16 cellular contexts compared by ENCODE assay signal in genomic region chr1:228099331-228099732, GRCh38. TPM values are rescaled to one million over a fixed set of nuclear protein-coding genes. Genes with fewer than 3 reads are reported as not detected.
DNase-seq lines count a peak whose midpoint lies in the region; ATAC-seq and TF ChIP-seq lines count a peak whose summit lies in the region.
"Had no signal": no experiment of that assay in that cellular context is flagged by ENCODE, and none has a peak within 500 bp of the region (broad histone marks: within the 10 kb centered on the region; RNA-seq: fewer than 3 reads in every experiment).

No MANE protein-coding gene starts in this region.

- peaks cover 8 to 32% (median 25%) of the 10 kb centered on the region in 3 donors for H3K27me3 Mint-ChIP-seq in immature natural killer cell (ENCODE audit: low read depth in 3 of 3)
- no peaks in the 10 kb centered on the region for H3K27me3 Mint-ChIP-seq in stimulated activated naive CD8-positive, alpha-beta T cell treated with anti-CD3 and anti-CD28 coated beads, Interleukin-15, Interleukin-2, amounts not matched to agents 100 ng/mL and 50 ng/mL, for 24 hours
- H3K27me3 Mint-ChIP-seq: activated naive CD8-positive, alpha-beta T cell had no signal

- no peak for ATAC-seq in Right ventricle myocardium superior (ENCODE audit: poor library complexity)

- peak overlapping the region in 5 of 6 donors; percentile 14 to 62 (median 45) for H3K27ac Mint-ChIP-seq in immature natural killer cell
- peak overlapping the region; percentile 58 for H3K27ac Mint-ChIP-seq in stimulated activated naive CD8-positive, alpha-beta T cell treated with anti-CD3 and anti-CD28 coated beads, Interleukin-15, Interleukin-2, amounts not matched to agents 100 ng/mL and 50 ng/mL, for 24 hours
- H3K27ac Mint-ChIP-seq: activated naive CD8-positive, alpha-beta T cell had no signal

- no peak overlapping the region for H3K4me3 Mint-ChIP-seq in immature natural killer cell
- H3K4me3 Mint-ChIP-seq in stimulated activated naive CD8-positive, alpha-beta T cell treated with anti-CD3 and anti-CD28 coated beads, Interleukin-15, Interleukin-2, amounts not matched to agents 100 ng/mL and 50 ng/mL, for 24 hours, result no peak overlapping the region
- H3K4me3 Mint-ChIP-seq: activated naive CD8-positive, alpha-beta T cell had no signal

- peaks cover 0 to 5% (median 3%) of the 10 kb centered on the region in 6 donors for H3K9me3 Mint-ChIP-seq in immature natural killer cell
- peaks cover 8% of the 10 kb centered on the region for H3K9me3 Mint-ChIP-seq in stimulated activated naive CD8-positive, alpha-beta T cell treated with anti-CD3 and anti-CD28 coated beads, Interleukin-15, Interleukin-2, amounts not matched to agents 100 ng/mL and 50 ng/mL, for 24 hours

- peak; percentile 31 for DNase-seq in Right ventricle myocardium superior
- DNase-seq in cardiac septum (ENCODE audit: low spot score), result no peak
- DNase-seq in immature natural killer cell, result no peak
- no peak for DNase-seq in NCI-H446 treated with DMSO at 0.1 percent for 48 hours (lab: John Stamatoyannopoulos, UW)
- no peak for DNase-seq in T-helper 1 cell
- no peak for DNase-seq in NCI-H510A treated with DMSO at 0.1 percent for 48 hours (lab: John Stamatoyannopoulos, UW)
- DNase-seq: activated CD4-positive, alpha-beta T cell treated with anti-CD3 and anti-CD28 coated beads, Interleukin-2, amount 50 U/mL, for 1 hour; foreskin melanocyte; mammary epithelial cell; NCI-H1105; SHP77 treated with DMSO at 0.1 percent for 48 hours; stimulated activated CD4-positive, alpha-beta T cell treated with anti-CD3 and anti-CD28 coated beads, Interleukin-4, amount 100 ng/mL, for 4 hours; T-helper 9 cell had no signal

- H3K4me1 Mint-ChIP-seq in immature natural killer cell, result peaks cover 45 to 63% of the 10 kb centered on the region in 2 donors
- H3K4me1 Mint-ChIP-seq in stimulated activated naive CD8-positive, alpha-beta T cell treated with anti-CD3 and anti-CD28 coated beads, Interleukin-15, Interleukin-2, amounts not matched to agents 100 ng/mL and 50 ng/mL, for 24 hours (ENCODE audit: low read depth), result peaks cover 38% of the 10 kb centered on the region

- intact Hi-C loops in Right ventricle myocardium superior (cut with DNase I), result no loop called here
- intact Hi-C loops in cardiac septum (cut with DNase I), result no loop called here

- peaks cover 18 to 31% (median 19%) of the 10 kb centered on the region in 3 donors for H3K36me3 Mint-ChIP-seq in immature natural killer cell
- peaks cover 45% of the 10 kb centered on the region for H3K36me3 Mint-ChIP-seq in stimulated activated naive CD8-positive, alpha-beta T cell treated with anti-CD3 and anti-CD28 coated beads, Interleukin-15, Interleukin-2, amounts not matched to agents 100 ng/mL and 50 ng/mL, for 24 hours (ENCODE audit: low read depth)

TF ChIP-seq in PFSK-1, 5 proteins besides CTCF, POLR2A, EP300 and RAD21:
- TF ChIP-seq POLR2AphosphoS5 (IDR thresholded peaks at IDR 0.05; ENCODE audit: low read depth, low read length), result peak; percentile 50; the same call in 1 of the 2 replicates
- TF ChIP-seq SIN3A (IDR thresholded peaks at IDR 0.05; ENCODE audit: borderline replicate concordance, insufficient read depth, low read length), result no peak

RNA-seq across cellular contexts. Expression of gene C1orf35, which starts 3.8 kb away (rescaled TPM):
- 7.3 TPM for total RNA-seq in Right ventricle myocardium superior
- 8.9 TPM for total RNA-seq in cardiac septum
- 36.5 TPM for polyA plus RNA-seq in PFSK-1 (2012; ENCODE audit: insufficient read length, low read depth)
- 10 to 100 TPM in 2 of 3 donors, 1 to 10 TPM in 1; 1.8 to 21.7 (median 16.6) TPM for polyA plus RNA-seq in immature natural killer cell

RNA-seq across cellular contexts. Expression of gene MRPL55, which starts 9.8 kb away (rescaled TPM):
- total RNA-seq in Right ventricle myocardium superior (65.6 TPM), cardiac septum (39.7 TPM)
- 188 TPM for polyA plus RNA-seq in PFSK-1 (2012; ENCODE audit: insufficient read length, low read depth)
- polyA plus RNA-seq in immature natural killer cell, result 100 to 1,000 TPM; 125 to 230 (median 129) TPM

RNA-seq across cellular contexts. Expression of gene ARF1, which starts 16.8 kb away (rescaled TPM):
- 251 TPM for total RNA-seq in Right ventricle myocardium superior
- total RNA-seq in cardiac septum, result 332 TPM
- polyA plus RNA-seq in PFSK-1 (2012; ENCODE audit: insufficient read length, low read depth), result 822 TPM
- polyA plus RNA-seq in immature natural killer cell, result 100 to 1,000 TPM; 533 to 916 (median 674) TPM

RNA-seq across cellular contexts. Expression of gene GUK1, which starts 40.7 kb away (rescaled TPM):
- total RNA-seq in Right ventricle myocardium superior (143 TPM), cardiac septum (213 TPM)
- polyA plus RNA-seq in PFSK-1 (2012; ENCODE audit: insufficient read length, low read depth), result 468 TPM
- 100 to 1,000 TPM; 516 to 803 (median 763) TPM for polyA plus RNA-seq in immature natural killer cell

RNA-seq across cellular contexts. Expression of gene GJC2, which starts 50.4 kb away (rescaled TPM):
- total RNA-seq in Right ventricle myocardium superior (1.6 TPM), cardiac septum (1.6 TPM)
- 3.2 TPM for polyA plus RNA-seq in PFSK-1 (2012; ENCODE audit: insufficient read length, low read depth)
- not detected for polyA plus RNA-seq in immature natural killer cell
